In genomic region chr18:68462148-68462547, GRCh38 we compare ENCODE assay signal across 22 cellular contexts.
DNase-seq lines count a peak whose midpoint lies in the region; ATAC-seq, FAIRE-seq and TF ChIP-seq lines count a peak whose summit lies in the region.
"Had no signal": no experiment of that assay in that cellular context is flagged by ENCODE, and none has a peak within 500 bp of the region (broad histone marks: within the 10 kb centered on the region; RNA-seq: fewer than 3 reads in every experiment).

No MANE protein-coding gene starts in this region.

- H4K20me1 ChIP-seq in IMR-90 (ENCODE audit: insufficient read depth, low read length) (no peaks in the 10 kb centered on the region), smooth muscle cell (ENCODE audit: low read depth) (no peaks in the 10 kb centered on the region)
- H4K20me1 ChIP-seq: BLaER1 had no signal

- H4K91ac ChIP-seq in IMR-90 (ENCODE audit: insufficient read depth, low read depth, low read length): no peak overlapping the region

- H3K18ac ChIP-seq in IMR-90 (ENCODE audit: low read depth, low read length): peak overlapping the region; percentile 95

- no peak overlapping the region for H2AFZ ChIP-seq in IMR-90 (replicated peaks; ENCODE audit: low read length, poor library complexity)
- H2AFZ ChIP-seq in smooth muscle cell (ENCODE audit: low read depth): no peak overlapping the region
- H2AFZ ChIP-seq: GM23248 had no signal

- no CpG with 5 or more reads among the region's 1 CpG for WGBS in IMR-90 (ENCODE audit: extremely low coverage in 2 of 2, insufficient read length in 1 of 2), 2 experiments
- WGBS in smooth muscle cell (ENCODE audit: low lambda C conversion rate): 100% methylated on average over 1 of the region's 1 CpG

- H3K36me3 ChIP-seq in IMR-90 (ENCODE audit: control insufficient read depth, insufficient read depth, low read length): no peaks in the 10 kb centered on the region
- no peaks in the 10 kb centered on the region for H3K36me3 ChIP-seq in smooth muscle cell (ENCODE audit: low read depth)
- H3K36me3 ChIP-seq: BLaER1 had no signal

- H3K27me3 ChIP-seq in IMR-90 (ENCODE audit: control insufficient read depth, insufficient read depth, low read length): no peaks in the 10 kb centered on the region
- H3K27me3 ChIP-seq in smooth muscle cell (ENCODE audit: low read depth): no peaks in the 10 kb centered on the region
- H3K27me3 ChIP-seq: BLaER1 had no signal

- no peaks in the 10 kb centered on the region for H3K4me1 Mint-ChIP-seq in nephron progenitor cell
- H3K4me1 Mint-ChIP-seq: B cell; CD4-positive, CD25-positive, alpha-beta regulatory T cell had no signal

- no peaks in the 10 kb centered on the region for H3K36me3 Mint-ChIP-seq in nephron progenitor cell (ENCODE audit: low read depth)
- H3K36me3 Mint-ChIP-seq: CD4-positive, CD25-positive, alpha-beta regulatory T cell; CD8-positive, alpha-beta T cell had no signal

- peaks cover 9% of the 10 kb centered on the region for H3K4me1 ChIP-seq in IMR-90 (ENCODE audit: control insufficient read depth, insufficient read depth, low read length)
- H3K4me1 ChIP-seq in smooth muscle cell (ENCODE audit: low read depth): peaks cover 12% of the 10 kb centered on the region
- H3K4me1 ChIP-seq: BLaER1, Caco-2 had no signal

- H3K4me2 ChIP-seq in IMR-90 (ENCODE audit: low read depth, low read length) (no peak overlapping the region; the same call in 1 of the 2 replicates), smooth muscle cell (peak overlapping the region; percentile 47)
- H3K4me2 ChIP-seq: BLaER1 had no signal

- no peaks in the 10 kb centered on the region for H3K79me1 ChIP-seq in IMR-90 (ENCODE audit: low read depth in 1 of 2, low read length in 2 of 2)

- no TSS peak for BruUV-seq in IMR-90 (replicated peaks; lab: Mats Ljungman, UMichigan)

- H3F3A ChIP-seq in smooth muscle cell (ENCODE audit: low read depth): peaks cover 3% of the 10 kb centered on the region

- TF ChIP-seq RAD21 in IMR-90 (IDR thresholded peaks at IDR 0.05; ENCODE audit: low read length): no peak

- no peak overlapping the region for H3K14ac ChIP-seq in IMR-90 (replicated peaks; ENCODE audit: low read depth, low read length)

- FAIRE-seq in D721Med (lab: Jason Lieb, UNC): peak; percentile 99
- FAIRE-seq: GM12878, GM19239 had no signal

- H2BK5ac ChIP-seq in IMR-90 (ENCODE audit: low read depth, low read length, poor library complexity, severe bottlenecking): peak overlapping the region; percentile 84

- dilution Hi-C loops in IMR-90 (cut with HindIII; ENCODE audit: low sequenced_read_pairs, unreplicated experiment): no loop called here

- no peak overlapping the region for H3K4me3 Mint-ChIP-seq in nephron progenitor cell
- H3K4me3 Mint-ChIP-seq: B cell; CD4-positive, CD25-positive, alpha-beta regulatory T cell; CD8-positive, alpha-beta T cell; H9; HFFc6 had no signal

- in situ Hi-C loops in IMR-90 (cut with MboI; ENCODE audit: low sequenced_read_pairs): no loop called here

- ATAC-seq in IMR-90 (ENCODE audit: low read depth): peak; percentile 58
- ATAC-seq: CD8-positive, alpha-beta T cell; GM12878 had no signal

- H3K27me3 Mint-ChIP-seq in nephron progenitor cell (ENCODE audit: low read depth, poor library complexity): no peaks in the 10 kb centered on the region
- H3K27me3 Mint-ChIP-seq: B cell; CD4-positive, CD25-positive, alpha-beta regulatory T cell had no signal

- TF ChIP-seq CTCF in D721Med (IDR thresholded peaks at IDR 0.05; ENCODE audit: insufficient read depth, missing control alignments) (no peak), IMR-90 (conservative IDR thresholded peaks at IDR 0.05; ENCODE audit: low read depth, low read length) (no peak), smooth muscle cell (IDR thresholded peaks at IDR 0.05; ENCODE audit: borderline replicate concordance, insufficient read depth, poor library complexity, severe bottlenecking) (no peak), RWPE1 (conservative IDR thresholded peaks at IDR 0.05; ENCODE audit: low read depth) (no peak), nephron progenitor cell (IDR thresholded peaks at IDR 0.05) (no peak)

- CTCF ChIA-PET in IMR-90 (lab: Yijun Ruan, JAX): no interaction called here
- CTCF ChIA-PET in RWPE1 (lab: Yijun Ruan, JAX): interaction anchor here (0.7 kb wide), 1 partner anchor 1720 kb away, joined by 3 read pairs; no protein-coding TSS in a partner anchor

- peak overlapping the region; percentile 64; the same call in 1 of the 2 replicates for H3K27ac ChIP-seq in IMR-90 (ENCODE audit: insufficient read depth, low read length)
- H3K27ac ChIP-seq in smooth muscle cell (ENCODE audit: low read depth): no peak overlapping the region
- H3K27ac ChIP-seq in RWPE1: no peak overlapping the region
- H3K27ac ChIP-seq: BLaER1, C4-2B, GM23248 had no signal

- H2AK5ac ChIP-seq in IMR-90 (ENCODE audit: low read depth, low read length): no peak overlapping the region

- H3K23ac ChIP-seq in IMR-90 (ENCODE audit: low read depth, low read length): 0 out of 2 replicates have a peak overlapping the region, but pooled peaks have one; percentile 1

- no peak overlapping the region for H4K8ac ChIP-seq in IMR-90 (ENCODE audit: low read depth in 2 of 2, low read length in 2 of 2)

- POLR2A ChIA-PET in IMR-90 (lab: Charles Lee; ENCODE audit: unreplicated experiment) (no interaction called here), RWPE1 (lab: Yijun Ruan, JAX; ENCODE audit: low non-redundant PET) (no interaction called here)

- H2AK9ac ChIP-seq in IMR-90 (replicated peaks; ENCODE audit: low read depth, low read length, poor library complexity): no peak overlapping the region

- no peaks in the 10 kb centered on the region for H3K79me2 ChIP-seq in smooth muscle cell (ENCODE audit: low read depth)

- H3K9ac ChIP-seq in IMR-90 (ENCODE audit: low read depth, low read length) (no peak overlapping the region), smooth muscle cell (ENCODE audit: low read depth) (no peak overlapping the region)
- H3K9ac ChIP-seq: BLaER1, GM23248 had no signal

- H3K9me1 ChIP-seq in IMR-90 (ENCODE audit: insufficient read depth, low read length): no peaks in the 10 kb centered on the region

- H3K9me3 Mint-ChIP-seq in nephron progenitor cell: no peaks in the 10 kb centered on the region
- H3K9me3 Mint-ChIP-seq: CD8-positive, alpha-beta T cell; H9; HFFc6 had no signal

- TF ChIP-seq POLR2A in IMR-90 (IDR thresholded peaks at IDR 0.05; ENCODE audit: low read depth, low read length): no peak

- no peak overlapping the region for H3K56ac ChIP-seq in IMR-90 (ENCODE audit: extremely low read depth, insufficient read depth, low read length)

- no peak overlapping the region for H3K4ac ChIP-seq in IMR-90 (ENCODE audit: low read depth, low read length)

- no peak for DNase-seq in D721Med (ENCODE audit: insufficient read length, low spot score)
- DNase-seq in IMR-90: peak; percentile 7
- peak; percentile 36 for DNase-seq in iris pigment epithelial cell (ENCODE audit: low read depth)
- no peak for DNase-seq in smooth muscle cell (lab: John Stamatoyannopoulos, UW; ENCODE audit: unreplicated experiment)
- DNase-seq in RWPE1 (ENCODE audit: low spot score): no peak
- DNase-seq in nephron progenitor cell: no peak
- DNase-seq in stimulated activated CD4-positive, alpha-beta T cell treated with anti-CD3 and anti-CD28 coated beads, Interleukin-2, amount 100 ng/mL, for 48 hours: no peak
- DNase-seq: Caco-2; CD4-positive, CD25-positive, alpha-beta regulatory T cell; CD8-positive, alpha-beta T cell; DMS 273 treated with DMSO at 0.1 percent for 48 hours; DMS79; EL; GDM1; GM23248; H9; HFFc6 had no signal

- peak overlapping the region; percentile 90 for H4K5ac ChIP-seq in IMR-90 (ENCODE audit: low read depth, low read length)

- intact Hi-C loops in IMR-90 (cut with micrococcal nuclease): no loop called here

- H3K27ac Mint-ChIP-seq in nephron progenitor cell: no peak overlapping the region
- H3K27ac Mint-ChIP-seq: B cell; CD4-positive, CD25-positive, alpha-beta regulatory T cell; CD8-positive, alpha-beta T cell; H9; HFFc6 had no signal

- 0 out of 3 replicates have a peak overlapping the region, but pooled peaks have one; percentile 5 for H2BK15ac ChIP-seq in IMR-90 (ENCODE audit: low read depth, low read length)

- no peak overlapping the region for H3K4me3 ChIP-seq in IMR-90 (ENCODE audit: insufficient read depth, low read depth, low read length)
- H3K4me3 ChIP-seq in smooth muscle cell: no peak overlapping the region
- H3K4me3 ChIP-seq: BLaER1, GM12878, GM23248 had no signal

- H2BK120ac ChIP-seq in IMR-90 (ENCODE audit: low read depth, low read length): no peak overlapping the region

- H3K9me3 ChIP-seq in IMR-90 (ENCODE audit: control insufficient read depth, insufficient read depth, low read length) (no peaks in the 10 kb centered on the region), smooth muscle cell (replicated peaks; ENCODE audit: low read depth) (no peaks in the 10 kb centered on the region)
- H3K9me3 ChIP-seq: BLaER1, Caco-2 had no signal

- no peak overlapping the region for H2BK20ac ChIP-seq in IMR-90 (ENCODE audit: low read depth, low read length)

TF ChIP-seq in IMR-90, 13 proteins besides CTCF, POLR2A, EP300 and RAD21 (continues in another document):
- TF ChIP-seq BHLHE40 (IDR thresholded peaks at IDR 0.05; ENCODE audit: low read depth, low read length) (no peak), RFX5 (IDR thresholded peaks at IDR 0.05; ENCODE audit: low read depth, low read length) (no peak), CEBPB (IDR thresholded peaks at IDR 0.05; ENCODE audit: low read depth, low read length) (no peak), SMC3 (IDR thresholded peaks at IDR 0.05; ENCODE audit: low read depth, low read length) (no peak), CHD1 (IDR thresholded peaks at IDR 0.05; ENCODE audit: low read depth, low read length) (no peak), NFE2L2 (IDR thresholded peaks at IDR 0.05; ENCODE audit: low read depth, low read length) (no peak), MAFK (IDR thresholded peaks at IDR 0.05; ENCODE audit: low read depth, low read length) (no peak)
- TF ChIP-seq, protein P1, sequence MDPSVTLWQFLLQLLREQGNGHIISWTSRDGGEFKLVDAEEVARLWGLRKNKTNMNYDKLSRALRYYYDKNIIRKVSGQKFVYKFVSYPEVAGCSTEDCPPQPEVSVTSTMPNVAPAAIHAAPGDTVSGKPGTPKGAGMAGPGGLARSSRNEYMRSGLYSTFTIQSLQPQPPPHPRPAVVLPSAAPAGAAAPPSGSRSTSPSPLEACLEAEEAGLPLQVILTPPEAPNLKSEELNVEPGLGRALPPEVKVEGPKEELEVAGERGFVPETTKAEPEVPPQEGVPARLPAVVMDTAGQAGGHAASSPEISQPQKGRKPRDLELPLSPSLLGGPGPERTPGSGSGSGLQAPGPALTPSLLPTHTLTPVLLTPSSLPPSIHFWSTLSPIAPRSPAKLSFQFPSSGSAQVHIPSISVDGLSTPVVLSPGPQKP (IDR thresholded peaks at IDR 0.05; ENCODE audit: borderline replicate concordance, low read depth, low read length): no peak

Comparison
In these comparisons a context has a peak if more than half of its experiments do, and no peak if none do; other contexts are left out.
1. DNase-seq: peak in IMR-90 (single experiment) and iris pigment epithelial cell (single experiment); none in D721Med (single experiment), smooth muscle cell (single experiment), RWPE1 (single experiment), nephron progenitor cell (single experiment) and stimulated activated CD4-positive, alpha-beta T cell treated with anti-CD3 and anti-CD28 coated beads, Interleukin-2, amount 100 ng/mL, for 48 hours (0 of 2).